ENCODE assay signal across 8 cellular contexts in the genomic region with DNA sequence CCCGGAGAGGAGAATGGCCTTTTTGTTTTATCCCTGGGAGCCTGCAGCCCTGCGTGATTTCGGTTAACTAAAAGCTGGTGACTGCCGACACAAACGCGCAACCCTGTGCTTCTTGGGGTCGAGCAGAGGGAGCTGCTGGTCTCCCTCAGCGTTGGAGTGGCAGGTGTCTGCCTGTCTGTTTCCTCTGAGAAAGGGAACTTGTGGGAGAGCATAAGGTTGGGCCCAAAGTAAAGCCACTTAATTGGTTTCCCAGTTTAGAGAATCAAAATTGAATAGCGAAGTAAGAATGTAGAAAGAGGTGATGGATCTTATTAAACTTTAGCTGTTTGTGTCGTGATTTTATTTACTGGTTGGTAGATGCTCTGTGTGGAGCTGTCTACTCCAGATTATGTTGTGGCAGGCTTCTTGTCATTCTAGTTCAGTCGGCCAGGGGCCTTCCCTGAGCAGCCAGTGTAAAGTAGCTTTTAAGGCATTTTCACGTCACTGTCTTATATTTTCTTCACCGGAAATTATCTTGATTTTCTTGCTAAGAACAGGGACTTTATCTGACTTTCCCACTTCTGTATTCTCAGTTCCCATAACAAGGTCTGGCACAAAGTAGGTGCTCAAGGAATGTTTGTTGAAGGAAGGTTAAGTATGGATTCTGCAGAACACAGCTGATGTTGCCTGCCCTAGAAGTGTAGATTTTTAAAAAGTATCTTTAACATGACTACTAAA. TPM values are rescaled to one million over a fixed set of nuclear protein-coding genes. Genes with fewer than 3 reads are reported as not detected.
A peak's percentile ranks its signal among the peaks of the same experiment; 100 is the strongest.
DNase-seq lines count a peak whose midpoint lies in the region; ATAC-seq and TF ChIP-seq lines count a peak whose summit lies in the region.

No MANE protein-coding gene starts in this region.

- no peaks in the 10 kb centered on the region for H3K9me2 ChIP-seq in GM23338 (ENCODE audit: insufficient read depth)
- no peaks in the 10 kb centered on the region for H3K9me2 ChIP-seq in PC-3 (replicated peaks; ENCODE audit: low read length)

- H3K4me3 ChIP-seq in GM06990 (replicated peaks; ENCODE audit: low read depth, low read length) (peak overlapping the region; percentile 94), GM23338 (peak overlapping the region; percentile 91), PC-3 (ENCODE audit: low read length) (peak overlapping the region; percentile 85)
- H3K4me3 ChIP-seq in naive thymus-derived CD4-positive, alpha-beta T cell (ENCODE audit: low read length): peak overlapping the region; percentile 99

- H3K27me3 Mint-ChIP-seq in GM23338 (ENCODE audit: insufficient read depth, low read depth, poor library complexity): peaks cover 6% of the 10 kb centered on the region
- H3K27me3 Mint-ChIP-seq in naive thymus-derived CD4-positive, alpha-beta T cell: no peaks in the 10 kb centered on the region

- H3K4me1 Mint-ChIP-seq in GM23338: peaks cover 11% of the 10 kb centered on the region
- H3K4me1 Mint-ChIP-seq in naive thymus-derived CD4-positive, alpha-beta T cell: peaks cover 23 to 48% (median 38%) of the 10 kb centered on the region in 7 donors

- H2AFZ ChIP-seq in GM23338 (peak overlapping the region; percentile 64; the same call in 1 of the 2 replicates), PC-3 (ENCODE audit: low read length) (peak overlapping the region; percentile 97)

- BruUV-seq in PC-3 (replicated peaks; lab: Mats Ljungman, UMichigan): TSS peak; percentile 47

- no peaks in the 10 kb centered on the region for H3K9me3 Mint-ChIP-seq in GM23338
- H3K9me3 Mint-ChIP-seq in naive thymus-derived CD4-positive, alpha-beta T cell: peaks cover 0 to 1% (median 0%) of the 10 kb centered on the region in 11 donors

- H4K20me1 ChIP-seq in GM23338 (replicated peaks; ENCODE audit: insufficient read depth) (0 out of 2 replicates have a peak, but pooled peaks cover 17% of the 10 kb centered on the region), PC-3 (ENCODE audit: low read length) (no peaks in the 10 kb centered on the region)

- H3K27ac ChIP-seq in GM23338 (ENCODE audit: low read depth): peak overlapping the region; percentile 65
- peak overlapping the region; percentile 54 for H3K27ac ChIP-seq in PC-3 (ENCODE audit: low read length)
- peak overlapping the region; percentile 92 for H3K27ac ChIP-seq in naive thymus-derived CD4-positive, alpha-beta T cell (ENCODE audit: low read depth, low read length)

- no peaks in the 10 kb centered on the region for H3K9me3 ChIP-seq in PC-3 (ENCODE audit: low read length)
- H3K9me3 ChIP-seq in naive thymus-derived CD4-positive, alpha-beta T cell (ENCODE audit: control insufficient read depth in 2 of 3, low read length in 3 of 3): no peaks in the 10 kb centered on the region

- H3K4me2 ChIP-seq in GM23338 (peak overlapping the region; percentile 95), PC-3 (ENCODE audit: low read length) (peak overlapping the region; percentile 97)

- TF ChIP-seq CTCF in GM06990 (IDR thresholded peaks at IDR 0.05; ENCODE audit: insufficient read depth, low read length, poor library complexity, severe bottlenecking) (no peak), GM23338 (conservative IDR thresholded peaks at IDR 0.05; ENCODE audit: low read depth in 2 of 2) (no peak), PC-3 (conservative IDR thresholded peaks at IDR 0.05; ENCODE audit: low read depth, low read length) (no peak)

- CTCF ChIA-PET in PC-3 (lab: Charles Lee): interaction anchor here (0.5 to 2.1 kb wide), 2 partner anchors 268 to 1369 kb away, joined by 3 to 11 read pairs; no protein-coding TSS in a partner anchor
- CTCF ChIA-PET in naive thymus-derived CD4-positive, alpha-beta T cell (lab: Charles Lee): interaction anchor here (0.6 to 1.0 kb wide), 4 partner anchors 11 to 269 kb away, joined by 3 to 4 read pairs (median 3); no protein-coding TSS in a partner anchor

- intact Hi-C loops in PC-3 (cut with micrococcal nuclease): loop anchor here (5.0 to 10.0 kb wide), 3 partner anchors 99 to 267 kb away; partner anchors contain the start of gene PHACTR2
- intact Hi-C loops in naive thymus-derived CD4-positive, alpha-beta T cell (cut with micrococcal nuclease): loop anchor here (1.0 to 10.0 kb wide), 22 partner anchors 37 to 1968 kb away; partner anchors contain the start of genes ADAT2 (in 2 of the 2), FUCA2 (in 2 of the 2), HIVEP2 (in 2 of the 2) and NMBR (in 2 of the 2)

- DNase-seq in GM06990 (ENCODE audit: extremely low read depth, insufficient read length): no peak
- no peak for DNase-seq in GM23338 (ENCODE audit: low spot score)
- DNase-seq in PC-3: no peak
- DNase-seq in effector CD4-positive, alpha-beta T cell: peak; percentile 11
- peak in 2 of 9 donors; percentile 2 for DNase-seq in naive thymus-derived CD4-positive, alpha-beta T cell
- DNase-seq in HuH-7.5 (ENCODE audit: low spot score): no peak
- no peak for DNase-seq in DMS79 (lab: John Stamatoyannopoulos, UW)

- H3K4me1 ChIP-seq in GM23338 (ENCODE audit: insufficient read depth): peaks cover 12% of the 10 kb centered on the region
- peaks cover 9% of the 10 kb centered on the region; the same call in 1 of the 2 replicates for H3K4me1 ChIP-seq in PC-3 (ENCODE audit: insufficient read depth, low read length)
- peaks cover 6 to 11% of the 10 kb centered on the region in 2 donors for H3K4me1 ChIP-seq in naive thymus-derived CD4-positive, alpha-beta T cell (ENCODE audit: control insufficient read depth in 2 of 2, insufficient read depth in 2 of 2, low read length in 2 of 2)

- H3K27me3 ChIP-seq in GM06990 (replicated peaks; ENCODE audit: control insufficient read depth, insufficient read depth, low read length) (no peaks in the 10 kb centered on the region), GM23338 (ENCODE audit: insufficient read depth) (no peaks in the 10 kb centered on the region), PC-3 (ENCODE audit: low read length) (no peaks in the 10 kb centered on the region)
- H3K27me3 ChIP-seq in naive thymus-derived CD4-positive, alpha-beta T cell (ENCODE audit: control insufficient read depth in 2 of 2, insufficient read depth in 2 of 2, low read length in 2 of 2): no peaks in the 10 kb centered on the region

- H3K79me2 ChIP-seq in GM23338 (replicated peaks; ENCODE audit: insufficient read depth) (peaks cover 49% of the 10 kb centered on the region), PC-3 (ENCODE audit: low read length) (peaks cover 54% of the 10 kb centered on the region)

- H3K9ac ChIP-seq in PC-3 (ENCODE audit: low read length): peak overlapping the region; percentile 98

- H3K36me3 Mint-ChIP-seq in GM23338 (ENCODE audit: low read depth): peaks cover 51% of the 10 kb centered on the region
- peaks cover 13 to 34% (median 32%) of the 10 kb centered on the region in 5 donors for H3K36me3 Mint-ChIP-seq in naive thymus-derived CD4-positive, alpha-beta T cell

- peak; percentile 16 for ATAC-seq in GM23338
- peak; percentile 11 for ATAC-seq in PC-3
- peak; percentile 15 for ATAC-seq in naive thymus-derived CD4-positive, alpha-beta T cell
- ATAC-seq in HG03108 (IDR thresholded peaks at IDR 0.05; ENCODE audit: unreplicated experiment): no peak

- 0 out of 2 replicates have a peak, but pooled peaks cover 3% of the 10 kb centered on the region for H3F3A ChIP-seq in GM23338 (replicated peaks; ENCODE audit: low read depth)
- no peaks in the 10 kb centered on the region for H3F3A ChIP-seq in PC-3 (ENCODE audit: low read length, unreplicated experiment)

- peak overlapping the region; percentile 96 for H3K4me3 Mint-ChIP-seq in GM23338
- H3K4me3 Mint-ChIP-seq in naive thymus-derived CD4-positive, alpha-beta T cell: peak overlapping the region; percentile 93 to 99 (median 96)

- POLR2A ChIA-PET in PC-3 (lab: Charles Lee; ENCODE audit: unreplicated experiment): interaction anchor here (1.0 kb wide), 1 partner anchor 147 kb away, joined by 4 read pairs; no protein-coding TSS in a partner anchor
- POLR2A ChIA-PET in naive thymus-derived CD4-positive, alpha-beta T cell (lab: Charles Lee): interaction anchor here (0.7 to 1.3 kb wide), 6 partner anchors 11 to 1697 kb away, joined by 3 to 5 read pairs (median 4); partner anchors contain the start of genes NMBR and SF3B5

- H3K27ac Mint-ChIP-seq in GM23338: peak overlapping the region; percentile 95
- H3K27ac Mint-ChIP-seq in naive thymus-derived CD4-positive, alpha-beta T cell: peak overlapping the region; percentile 91 to 99 (median 97)

- H3K36me3 ChIP-seq in GM06990 (ENCODE audit: control insufficient read depth, insufficient read depth, low read length) (peaks cover 13% of the 10 kb centered on the region), GM23338 (ENCODE audit: insufficient read depth) (peaks cover 45% of the 10 kb centered on the region), PC-3 (ENCODE audit: low read depth, low read length) (peaks cover 38% of the 10 kb centered on the region)
- H3K36me3 ChIP-seq in naive thymus-derived CD4-positive, alpha-beta T cell (ENCODE audit: control insufficient read depth in 2 of 3, insufficient read depth in 3 of 3, low read length in 3 of 3): peaks cover 14 to 41% (median 17%) of the 10 kb centered on the region in 3 experiments

TF ChIP-seq in GM23338, 12 proteins besides CTCF, POLR2A, EP300 and RAD21 (continues in another document):
- TF ChIP-seq ZNF114 (CRISPR knock-in tag; IDR thresholded peaks at IDR 0.05) (no peak), NANOG (IDR thresholded peaks at IDR 0.05; ENCODE audit: borderline replicate concordance) (no peak), CREB1 (CRISPR knock-in tag; IDR thresholded peaks at IDR 0.05; ENCODE audit: low read depth) (no peak)
- TF ChIP-seq, protein P1, sequence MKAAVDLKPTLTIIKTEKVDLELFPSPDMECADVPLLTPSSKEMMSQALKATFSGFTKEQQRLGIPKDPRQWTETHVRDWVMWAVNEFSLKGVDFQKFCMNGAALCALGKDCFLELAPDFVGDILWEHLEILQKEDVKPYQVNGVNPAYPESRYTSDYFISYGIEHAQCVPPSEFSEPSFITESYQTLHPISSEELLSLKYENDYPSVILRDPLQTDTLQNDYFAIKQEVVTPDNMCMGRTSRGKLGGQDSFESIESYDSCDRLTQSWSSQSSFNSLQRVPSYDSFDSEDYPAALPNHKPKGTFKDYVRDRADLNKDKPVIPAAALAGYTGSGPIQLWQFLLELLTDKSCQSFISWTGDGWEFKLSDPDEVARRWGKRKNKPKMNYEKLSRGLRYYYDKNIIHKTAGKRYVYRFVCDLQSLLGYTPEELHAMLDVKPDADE (IDR thresholded peaks at IDR 0.05): no peak

RNA-seq across cellular contexts. Expression of gene LTV1, which starts 0.7 kb away (rescaled TPM):
- 33.7 and 36.5 TPM in 2 replicates for total RNA-seq in GM23338 (2014; rRNA removed; shearing (Covaris generic))
- polyA plus RNA-seq in GM23338 (2016; fragmentation: Nextera tagmentation; extraction: Ambion mirVana): 56.2 and 72.4 TPM in 2 replicates
- total RNA-seq in PC-3 (2014; rRNA removed): 20.7 and 25.1 TPM in 2 replicates
- 10 to 100 TPM; 16.5 to 29.6 (median 22.6) TPM for total RNA-seq in naive thymus-derived CD4-positive, alpha-beta T cell
- 10 to 100 TPM; 20.6 to 23.4 TPM for polyA plus RNA-seq in naive thymus-derived CD4-positive, alpha-beta T cell

RNA-seq across cellular contexts. Expression of gene ZC2HC1B, which starts 20.4 kb away (rescaled TPM):
- not detected in 2 replicates for total RNA-seq in GM23338 (2014; rRNA removed; shearing (Covaris generic))
- polyA plus RNA-seq in GM23338 (2016; fragmentation: Nextera tagmentation; extraction: Ambion mirVana): not detected in 2 replicates
- not detected in 2 replicates for total RNA-seq in PC-3 (2014; rRNA removed)
- under 1 TPM in 1 of 5 experiments, not detected in 4; 0.49 TPM for total RNA-seq in naive thymus-derived CD4-positive, alpha-beta T cell
- polyA plus RNA-seq in naive thymus-derived CD4-positive, alpha-beta T cell: not detected
